In the genomic region with DNA sequence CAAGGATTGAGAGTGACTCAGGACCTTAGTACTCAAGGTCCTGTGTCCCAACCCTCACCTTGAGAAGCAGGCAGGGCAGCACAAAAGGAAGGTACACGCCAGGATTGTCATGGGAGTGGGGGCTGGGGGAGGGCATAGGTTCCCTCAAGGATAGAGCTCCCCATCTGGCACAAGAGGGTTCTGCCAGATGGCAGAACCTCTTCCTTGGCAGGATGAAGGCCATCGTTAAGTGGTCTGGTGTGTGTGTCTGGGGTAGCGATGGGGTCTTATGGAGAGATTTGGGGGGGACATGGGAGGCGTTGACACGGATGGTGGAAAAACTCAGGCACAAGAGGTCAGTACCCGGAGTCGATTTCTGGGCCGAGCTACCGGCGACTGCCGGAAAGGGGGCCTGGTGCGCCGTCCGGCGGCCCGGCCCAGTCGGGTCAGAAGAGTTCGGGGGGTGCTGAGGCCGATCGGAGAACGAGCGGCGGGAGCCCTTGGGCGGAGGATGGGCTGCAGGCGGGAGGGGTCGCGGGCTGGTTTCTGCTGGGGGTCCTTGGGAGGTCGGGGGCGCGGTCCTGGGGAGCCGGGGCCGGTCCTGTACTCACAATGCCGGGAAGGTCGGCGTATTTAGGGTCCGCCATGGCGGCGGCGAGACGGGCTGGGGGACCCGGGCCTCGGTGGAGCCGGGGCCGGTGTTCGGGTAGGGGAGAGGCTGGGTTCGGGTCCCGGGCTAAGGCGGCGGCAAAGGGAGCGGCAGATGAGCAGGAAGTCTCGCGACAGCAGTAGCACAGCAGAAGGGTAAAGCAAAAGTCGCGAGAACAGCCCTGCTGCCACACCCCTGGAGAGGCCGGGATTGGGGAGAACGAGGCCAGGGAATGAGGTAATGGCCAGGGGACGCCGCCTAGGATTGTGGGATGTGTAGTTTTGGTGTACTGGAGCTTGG, we compare ENCODE assay signal across 8 cellular contexts. TPM values are rescaled to one million over a fixed set of nuclear protein-coding genes. Genes with fewer than 3 reads are reported as not detected.
A peak's percentile ranks its signal among the peaks of the same experiment; 100 is the strongest.
DNase-seq lines count a peak whose midpoint lies in the region; ATAC-seq, FAIRE-seq and TF ChIP-seq lines count a peak whose summit lies in the region.

A gene (minus strand): TSS at position 755 of the 928 bp plus-strand sequence. CDS start 129 bp downstream, at position 626.

- peaks cover 15% of the 10 kb centered on the region for H3K79me1 ChIP-seq in mesendoderm (ENCODE audit: low read length)

- peak within 1 kb of the TSS; percentile 77 for H3K4me3 ChIP-seq in Caco-2 (ENCODE audit: low read depth, low read length)
- peak within 1 kb of the TSS; percentile 63 for H3K4me3 ChIP-seq in endocrine pancreas (ENCODE audit: control insufficient read depth, insufficient read depth, low read length)
- peak within 1 kb of the TSS; percentile 80 for H3K4me3 ChIP-seq in mesendoderm (ENCODE audit: low read length)

- H2BK15ac ChIP-seq in mesendoderm (replicated peaks; ENCODE audit: low read depth), result no peak within 1 kb of the TSS

- peak within 1 kb of the TSS; percentile 97 for H3K9ac ChIP-seq in endocrine pancreas (ENCODE audit: control insufficient read depth, insufficient read depth, low read length)
- peak within 1 kb of the TSS; percentile 91 for H3K9ac ChIP-seq in mesendoderm (ENCODE audit: low read length)

- peak within 1 kb of the TSS; percentile 96 for H3K4me2 ChIP-seq in mesendoderm (ENCODE audit: low read length)

- peak; percentile 71 for FAIRE-seq in HTR-8/SVneo (lab: Jason Lieb, UNC)

- CTCF ChIA-PET in Caco-2 (lab: Charles Lee), result interaction anchor here (0.5 to 1.0 kb wide), 6 partner anchors 24 to 358 kb away, joined by 3 to 4 read pairs (median 3); a partner anchor contains a TSS

- H3K27me3 Mint-ChIP-seq in Caco-2 (ENCODE audit: insufficient read depth, unreplicated experiment), result peaks cover 22% of the 10 kb centered on the region

- H4K8ac ChIP-seq in mesendoderm (ENCODE audit: low read depth, low read length), result no peak within 1 kb of the TSS

- H3K9me3 ChIP-seq in Caco-2 (no peaks in the 10 kb centered on the region), endocrine pancreas (ENCODE audit: control insufficient read depth, low read length) (no peaks in the 10 kb centered on the region)

- WGBS in mesendoderm (ENCODE audit: extremely low coverage, insufficient coverage, low lambda C conversion rate), result no CpG with 5 or more reads among the region's 58 CpGs

- TF ChIP-seq CTCF in Caco-2 (IDR thresholded peaks at IDR 0.05; ENCODE audit: insufficient read depth in 1 of 2, low read depth in 1 of 2, low read length in 1 of 2, severe bottlenecking in 1 of 2, unreplicated experiment in 1 of 2), result peak in 1 of 2 experiments; percentile 7

- H3K4me1 Mint-ChIP-seq in Caco-2 (ENCODE audit: low read depth, unreplicated experiment), result peaks cover 10% of the 10 kb centered on the region

- H2AK5ac ChIP-seq in mesendoderm (ENCODE audit: low read length), result peak within 1 kb of the TSS; percentile 81

- peak within 1 kb of the TSS; percentile 85 for H3K4ac ChIP-seq in mesendoderm (ENCODE audit: low read depth, low read length)

- H3K18ac ChIP-seq in mesendoderm (ENCODE audit: low read length), result peak within 1 kb of the TSS; percentile 22

- intact Hi-C loops in Caco-2 (cut with micrococcal nuclease; ENCODE audit: unreplicated experiment), result loop anchor here (2.0 kb wide), 1 partner anchor 24 kb away; a partner anchor contains a TSS

- H3K9me3 Mint-ChIP-seq in Caco-2 (ENCODE audit: unreplicated experiment), result no peaks in the 10 kb centered on the region

- no peak within 1 kb of the TSS for H3K27ac ChIP-seq in mesendoderm (ENCODE audit: low read depth, low read length)

- no peak within 1 kb of the TSS for H2BK120ac ChIP-seq in mesendoderm (ENCODE audit: low read depth, low read length)

- peak; percentile 95 for ATAC-seq in GM21367 (IDR thresholded peaks at IDR 0.05; ENCODE audit: unreplicated experiment)

- POLR2A ChIA-PET in Caco-2 (lab: Charles Lee), result interaction anchor here (0.6 to 1.8 kb wide), 4 partner anchors 14 to 217 kb away, joined by 3 to 8 read pairs (median 6); a partner anchor contains a TSS

- H4K5ac ChIP-seq in mesendoderm (ENCODE audit: low read length), result no peak within 1 kb of the TSS

- H3K27me3 ChIP-seq in Caco-2 (replicated peaks; ENCODE audit: control insufficient read depth, insufficient read depth, low read length) (peaks cover 3% of the 10 kb centered on the region), endocrine pancreas (ENCODE audit: control insufficient read depth, insufficient read depth, low read length) (no peaks in the 10 kb centered on the region), mesendoderm (ENCODE audit: insufficient read depth, low read length, poor library complexity) (peaks cover 2% of the 10 kb centered on the region)

- H3K36me3 Mint-ChIP-seq in Caco-2 (ENCODE audit: insufficient read depth, unreplicated experiment), result peaks cover 15% of the 10 kb centered on the region

- 0 out of 2 replicates have a peak, but pooled peaks cover 1% of the 10 kb centered on the region for H3K36me3 ChIP-seq in Caco-2 (ENCODE audit: control insufficient read depth, insufficient read depth, low read length)
- no peaks in the 10 kb centered on the region for H3K36me3 ChIP-seq in endocrine pancreas (ENCODE audit: control insufficient read depth, insufficient read depth, low read length)
- H3K36me3 ChIP-seq in mesendoderm (ENCODE audit: control insufficient read depth, insufficient read depth, low read length), result no peaks in the 10 kb centered on the region

- peaks cover 12% of the 10 kb centered on the region for H3K79me2 ChIP-seq in mesendoderm (ENCODE audit: control insufficient read depth, insufficient read depth, low read length)

- H3K4me3 Mint-ChIP-seq in Caco-2 (ENCODE audit: unreplicated experiment), result peak within 1 kb of the TSS; percentile 97

- no TSS peak for BruUV-seq in Caco-2 (replicated peaks; lab: Mats Ljungman, UMichigan)

- H3K56ac ChIP-seq in mesendoderm (ENCODE audit: low read length), result peak within 1 kb of the TSS; percentile 91

- H3K27ac Mint-ChIP-seq in Caco-2 (ENCODE audit: unreplicated experiment), result peak within 1 kb of the TSS; percentile 96

- peak within 1 kb of the TSS; percentile 100 for H3K23ac ChIP-seq in mesendoderm (ENCODE audit: low read length)

- peak; percentile 96 to 97 for DNase-seq in Caco-2
- peak; percentile 99 for DNase-seq in HTR-8/SVneo (ENCODE audit: insufficient read length, low spot score)
- DNase-seq in NOMO-1 treated with dmso at 0.1 percent for 144 hours (lab: John Stamatoyannopoulos, UW; ENCODE audit: unreplicated experiment), result peak; percentile 99
- DNase-seq in activated CD8-positive, alpha-beta memory T cell treated with anti-CD3 and anti-CD28 coated beads for 48 hours (ENCODE audit: low read depth in 2 of 3, low spot score in 2 of 3), result peak; percentile 68 to 86 (median 83)
- DNase-seq in mesendoderm, result peak; percentile 99
- DNase-seq in stimulated activated CD8-positive, alpha-beta memory T cell treated with anti-CD3 and anti-CD28 coated beads, Interleukin-15, amount 100 ng/mL, for 1 hour (ENCODE audit: low read depth), result peak; percentile 78

- no peak within 1 kb of the TSS for H2BK5ac ChIP-seq in mesendoderm (ENCODE audit: low read length)

- H3K4me1 ChIP-seq in Caco-2 (peaks cover 9% of the 10 kb centered on the region; the same call in 1 of the 2 replicates), endocrine pancreas (ENCODE audit: control insufficient read depth, insufficient read depth, low read length) (peaks cover 7% of the 10 kb centered on the region), mesendoderm (ENCODE audit: control insufficient read depth, low read depth, low read length) (peaks cover 8% of the 10 kb centered on the region)

RNA-seq across cellular contexts. Expression of the gene that starts here (rescaled TPM):
- 89.4 and 94.4 TPM in 2 replicates for total RNA-seq in Caco-2 (2022)
- 63.1 TPM for polyA plus RNA-seq in mesendoderm (2013, experiment 1 of 2)
- 63.6 TPM for polyA plus RNA-seq in mesendoderm (2013, experiment 2 of 2)
